ENCODE assay signal across 17 cellular contexts in the genomic region with DNA sequence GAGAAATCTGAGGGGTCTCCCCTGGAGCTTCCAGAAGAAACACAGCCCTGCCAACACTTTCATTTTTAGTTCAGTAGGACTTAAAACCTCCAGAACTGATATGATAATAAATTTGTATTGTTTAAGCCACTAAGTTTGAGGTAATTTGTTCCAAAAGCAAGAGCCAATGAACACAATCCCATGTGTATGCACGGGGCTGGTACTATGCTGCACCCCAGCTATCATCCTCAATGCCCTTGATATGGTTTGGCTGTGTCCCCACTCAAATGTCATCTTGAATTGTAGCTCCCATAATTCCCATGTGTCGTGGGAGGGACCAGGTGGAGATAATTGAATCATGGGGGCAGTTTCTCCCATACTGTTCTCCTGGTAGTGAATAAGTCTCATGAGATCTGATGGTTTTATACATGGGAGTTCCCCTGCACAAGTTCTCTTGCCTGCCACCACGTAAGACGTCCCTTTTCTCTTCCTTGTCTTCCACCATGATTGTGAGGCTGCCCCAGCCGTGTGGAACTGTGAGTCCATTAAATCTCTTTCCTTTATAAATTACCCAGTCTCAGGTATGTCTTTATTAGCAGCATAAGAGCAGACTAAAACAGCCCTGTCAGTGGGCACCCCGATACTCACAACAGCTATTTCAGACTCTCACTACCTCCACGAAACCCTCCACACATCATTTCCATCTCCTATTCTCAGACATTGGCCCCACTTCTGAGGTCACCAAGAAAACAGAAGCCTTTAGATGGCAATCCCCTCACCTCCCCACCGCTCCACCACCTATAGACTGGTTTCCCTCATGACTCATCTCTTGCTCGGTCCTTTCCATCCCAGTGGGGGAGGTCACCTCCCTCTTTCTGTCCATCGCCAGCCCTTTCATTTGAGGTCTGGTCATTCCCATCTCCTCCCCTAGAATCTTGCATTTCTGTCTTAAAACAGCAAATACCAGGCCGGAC. TPM values are rescaled to one million over a fixed set of nuclear protein-coding genes. Genes with fewer than 3 reads are reported as not detected.
DNase-seq lines count a peak whose midpoint lies in the region; ATAC-seq lines count a peak whose summit lies in the region.
"Had no signal": no experiment of that assay in that cellular context is flagged by ENCODE, and none has a peak within 500 bp of the region (broad histone marks: within the 10 kb centered on the region; RNA-seq: fewer than 3 reads in every experiment).

No MANE protein-coding gene starts in this region.

- POLR2A ChIA-PET in activated CD4-positive, alpha-beta T cell treated with anti-CD3 and anti-CD28 coated beads, Interleukin-2, amount 10 ng/mL, durations not matched to agents 7 days and 5 days (lab: Charles Lee) = no interaction called here

- ATAC-seq in GM21390 (IDR thresholded peaks at IDR 0.05; ENCODE audit: unreplicated experiment) (peak; percentile 92), HG03045 (IDR thresholded peaks at IDR 0.05; ENCODE audit: unreplicated experiment) (peak; percentile 63), GM19328 (IDR thresholded peaks at IDR 0.05; ENCODE audit: unreplicated experiment) (no peak), HG03432 (IDR thresholded peaks at IDR 0.05; ENCODE audit: unreplicated experiment) (no peak)
- peak; percentile 70 for ATAC-seq in stimulated activated effector memory CD8-positive, alpha-beta T cell treated with anti-CD3 and anti-CD28 coated beads, Interleukin-12 subunit alpha, Interleukin-12 subunit beta, amount 100 ng/mL, for 72 hours
- ATAC-seq: A549, Right ventricle myocardium inferior had no signal

- no peaks in the 10 kb centered on the region for H3K9me3 Mint-ChIP-seq in activated CD4-positive, alpha-beta T cell treated with anti-CD3 and anti-CD28 coated beads, Interleukin-2, amount 10 ng/mL, durations not matched to agents 7 days and 5 days
- no peaks in the 10 kb centered on the region for H3K9me3 Mint-ChIP-seq in stimulated activated effector memory CD8-positive, alpha-beta T cell treated with anti-CD3 and anti-CD28 coated beads, Interleukin-12 subunit alpha, Interleukin-12 subunit beta, amount 100 ng/mL, for 72 hours
- H3K9me3 Mint-ChIP-seq: type B pancreatic cell had no signal

- H3K4me1 Mint-ChIP-seq in activated CD4-positive, alpha-beta T cell treated with anti-CD3 and anti-CD28 coated beads, Interleukin-2, amount 10 ng/mL, durations not matched to agents 7 days and 5 days = no peaks in the 10 kb centered on the region
- peaks cover 6% of the 10 kb centered on the region for H3K4me1 Mint-ChIP-seq in stimulated activated effector memory CD8-positive, alpha-beta T cell treated with anti-CD3 and anti-CD28 coated beads, Interleukin-12 subunit alpha, Interleukin-12 subunit beta, amount 100 ng/mL, for 72 hours

- CTCF ChIA-PET in activated CD4-positive, alpha-beta T cell treated with anti-CD3 and anti-CD28 coated beads, Interleukin-2, amount 10 ng/mL, durations not matched to agents 7 days and 5 days (lab: Charles Lee) = no interaction called here

- no peak overlapping the region for H3K27ac Mint-ChIP-seq in activated CD4-positive, alpha-beta T cell treated with anti-CD3 and anti-CD28 coated beads, Interleukin-2, amount 10 ng/mL, durations not matched to agents 7 days and 5 days
- no peak overlapping the region for H3K27ac Mint-ChIP-seq in stimulated activated effector memory CD8-positive, alpha-beta T cell treated with anti-CD3 and anti-CD28 coated beads, Interleukin-12 subunit alpha, Interleukin-12 subunit beta, amount 100 ng/mL, for 72 hours
- H3K27ac Mint-ChIP-seq: IgD-negative memory B cell, type B pancreatic cell had no signal

- no peak overlapping the region for H3K4me3 Mint-ChIP-seq in activated CD4-positive, alpha-beta T cell treated with anti-CD3 and anti-CD28 coated beads, Interleukin-2, amount 10 ng/mL, durations not matched to agents 7 days and 5 days
- peak overlapping the region; percentile 2 for H3K4me3 Mint-ChIP-seq in stimulated activated effector memory CD8-positive, alpha-beta T cell treated with anti-CD3 and anti-CD28 coated beads, Interleukin-12 subunit alpha, Interleukin-12 subunit beta, amount 100 ng/mL, for 72 hours
- H3K4me3 Mint-ChIP-seq: IgD-negative memory B cell, type B pancreatic cell had no signal

- H3K36me3 Mint-ChIP-seq in activated CD4-positive, alpha-beta T cell treated with anti-CD3 and anti-CD28 coated beads, Interleukin-2, amount 10 ng/mL, durations not matched to agents 7 days and 5 days (ENCODE audit: low read depth) = no peaks in the 10 kb centered on the region
- no peaks in the 10 kb centered on the region for H3K36me3 Mint-ChIP-seq in stimulated activated effector memory CD8-positive, alpha-beta T cell treated with anti-CD3 and anti-CD28 coated beads, Interleukin-12 subunit alpha, Interleukin-12 subunit beta, amount 100 ng/mL, for 72 hours
- H3K36me3 Mint-ChIP-seq: IgD-negative memory B cell, type B pancreatic cell had no signal

- H3K27me3 Mint-ChIP-seq in activated CD4-positive, alpha-beta T cell treated with anti-CD3 and anti-CD28 coated beads, Interleukin-2, amount 10 ng/mL, durations not matched to agents 7 days and 5 days = peaks cover 6% of the 10 kb centered on the region
- H3K27me3 Mint-ChIP-seq: type B pancreatic cell had no signal

- DNase-seq in activated CD4-positive, alpha-beta T cell treated with anti-CD3 and anti-CD28 coated beads, Interleukin-2, amount 50 U/mL, for 48 hours = peak; percentile 9 to 21
- no peak for DNase-seq in activated CD4-positive, alpha-beta T cell treated with anti-CD3 and anti-CD28 coated beads, Interleukin-2, amount 10 ng/mL, durations not matched to agents 7 days and 5 days
- peak in 1 of 2 donors; percentile 52 for DNase-seq in stimulated activated effector memory CD8-positive, alpha-beta T cell treated with anti-CD3 and anti-CD28 coated beads, Interleukin-12 subunit alpha, Interleukin-12 subunit beta, amount 100 ng/mL, for 72 hours (ENCODE audit: low spot score in 2 of 2)
- no peak for DNase-seq in activated gamma-delta T cell treated with Interleukin-2 at 50 U/mL for 16 hours
- DNase-seq: activated T-cell treated with anti-CD3 and anti-CD28 coated beads, Interleukin-2, amount 50 U/mL, for 1 hour; dorsolateral prefrontal cortex; NCI-H146 had no signal

RNA-seq across cellular contexts. Expression of a gene that starts 8.9 kb away (rescaled TPM):
- total RNA-seq in activated CD4-positive, alpha-beta T cell treated with anti-CD3 and anti-CD28 coated beads, Interleukin-2, amount 10 ng/mL, durations not matched to agents 7 days and 5 days = not detected
- total RNA-seq: mesenteric fat pad, omental fat pad, Right ventricle myocardium inferior had no signal

Comparison
In these comparisons a context has a peak if more than half of its experiments do, and no peak if none do; other contexts are left out.
1. DNase-seq: peak in activated CD4-positive, alpha-beta T cell treated with anti-CD3 and anti-CD28 coated beads, Interleukin-2, amount 50 U/mL, for 48 hours (2 of 2); none in activated CD4-positive, alpha-beta T cell treated with anti-CD3 and anti-CD28 coated beads, Interleukin-2, amount 10 ng/mL, durations not matched to agents 7 days and 5 days (single experiment) and activated gamma-delta T cell treated with Interleukin-2 at 50 U/mL for 16 hours (single experiment).
2. ATAC-seq: peak in GM21390 (single experiment), HG03045 (single experiment) and stimulated activated effector memory CD8-positive, alpha-beta T cell treated with anti-CD3 and anti-CD28 coated beads, Interleukin-12 subunit alpha, Interleukin-12 subunit beta, amount 100 ng/mL, for 72 hours (single experiment); none in GM19328 (single experiment) and HG03432 (single experiment).